In genomic region chr16:56643080-56643778, GRCh38 we compare ENCODE assay signal across 8 cellular contexts. TPM values are rescaled to one million over a fixed set of nuclear protein-coding genes. Genes with fewer than 3 reads are reported as not detected.
DNase-seq lines count a peak whose midpoint lies in the region; ATAC-seq, FAIRE-seq and TF ChIP-seq lines count a peak whose summit lies in the region.

No MANE protein-coding gene starts in this region.

- intact Hi-C loops in ovary (cut with DNase I): no loop called here

- TF ChIP-seq CTCF in NB4 (IDR thresholded peaks at IDR 0.05; ENCODE audit: low read depth, low read length) (peak; percentile 32), fibroblast of villous mesenchyme (IDR thresholded peaks at IDR 0.05; ENCODE audit: insufficient read depth, low read depth, low read length) (peak; percentile 55), ovary (IDR thresholded peaks at IDR 0.05) (peak in 2 of 3 donors; percentile 23 to 26), tibial nerve (IDR thresholded peaks at IDR 0.05) (peak in 4 of 5 experiments; percentile 30 to 55 (median 42))

- 2 to 5% (median 4%) methylated on average over 29 to 42 of the region's 42 CpGs for WGBS in ovary, 3 donors
- WGBS in tibial nerve, 2 donors: 12 to 16% methylated on average over 16 to 42 of the region's 42 CpGs

- no peak overlapping the region for H3K4me3 ChIP-seq in NB4 (ENCODE audit: low read depth, low read length)
- peak overlapping the region; percentile 32 for H3K4me3 ChIP-seq in fibroblast of villous mesenchyme (ENCODE audit: low read depth, low read length)
- H3K4me3 ChIP-seq in ovary: peak overlapping the region; percentile 2
- peak overlapping the region; percentile 8 to 41 (median 27) for H3K4me3 ChIP-seq in tibial nerve

- H3K27ac ChIP-seq in ovary (no peak overlapping the region), tibial nerve (peak overlapping the region in 3 of 4 donors; percentile 12 to 45 (median 14))

- no peak for FAIRE-seq in H54 (lab: Jason Lieb, UNC)

- ATAC-seq in GM19351 (IDR thresholded peaks at IDR 0.05; ENCODE audit: unreplicated experiment): peak; percentile 89

- DNase-seq in NB4 (ENCODE audit: low read depth) (peak; percentile 78), fibroblast of villous mesenchyme (ENCODE audit: low read depth) (peak; percentile 70), ovary (peak in 3 of 5 donors; percentile 51 to 73 (median 57)), tibial nerve (ENCODE audit: low spot score in 2 of 2) (peak; percentile 19 to 41), H54 (ENCODE audit: insufficient read length, low spot score) (no peak), NCI-H1092 (lab: John Stamatoyannopoulos, UW) (no peak)
- peak; percentile 84 to 88 for DNase-seq in activated T-cell treated with anti-CD3 and anti-CD28 coated beads, Interleukin-2, amount 50 U/mL, for 48 hours

- TF ChIP-seq EP300 in ovary (IDR thresholded peaks at IDR 0.05) (peak; percentile 82), tibial nerve (IDR thresholded peaks at IDR 0.05) (peak; percentile 38 to 47)

- H3K9me3 ChIP-seq in ovary: no peaks in the 10 kb centered on the region
- no peaks in the 10 kb centered on the region for H3K9me3 ChIP-seq in tibial nerve

- H3K27me3 ChIP-seq in ovary: no peaks in the 10 kb centered on the region
- H3K27me3 ChIP-seq in tibial nerve: peaks cover 0 to 33% of the 10 kb centered on the region in 2 donors

- TF ChIP-seq POLR2A in NB4 (IDR thresholded peaks at IDR 0.05; ENCODE audit: extremely low read depth, insufficient read length) (no peak), ovary (IDR thresholded peaks at IDR 0.05) (no peak), tibial nerve (IDR thresholded peaks at IDR 0.05) (no peak), H54 (IDR thresholded peaks at IDR 0.05; ENCODE audit: low read depth, low read length) (no peak)

- peaks cover 6% of the 10 kb centered on the region for H3K4me1 ChIP-seq in ovary (ENCODE audit: insufficient read depth)
- peaks cover 0 to 27% (median 18%) of the 10 kb centered on the region in 4 donors for H3K4me1 ChIP-seq in tibial nerve

- H3K36me3 ChIP-seq in ovary (no peaks in the 10 kb centered on the region), tibial nerve (no peaks in the 10 kb centered on the region)

RNA-seq across cellular contexts. Expression of gene MT1A, which starts 4.8 kb away (rescaled TPM):
- total RNA-seq in fibroblast of villous mesenchyme: 1.3 and 1.9 TPM in 2 replicates
- 10 to 100 TPM in 2 of 7 donors, 1 to 10 TPM in 4, not detected in 1; 1.3 to 61.0 (median 7.4) TPM for total RNA-seq in ovary
- 10 to 100 TPM in 1 of 2 donors, 1 to 10 TPM in 1; 1.3 to 13.8 TPM for polyA plus RNA-seq in ovary
- 100 to 1,000 TPM in 1 of 4 donors, 10 to 100 TPM in 2, not detected in 1; 18.8 to 365 (median 93.3) TPM for total RNA-seq in tibial nerve

RNA-seq across cellular contexts. Expression of gene MT1B, which starts 8.5 kb away (rescaled TPM):
- total RNA-seq in fibroblast of villous mesenchyme: not detected in 2 replicates
- not detected for total RNA-seq in ovary
- not detected for polyA plus RNA-seq in ovary
- not detected for total RNA-seq in tibial nerve

RNA-seq across cellular contexts. Expression of gene MT1M, which starts 10.8 kb away (rescaled TPM):
- 1.3 TPM in 1 of 2 replicates, not detected in the other for total RNA-seq in fibroblast of villous mesenchyme
- 10 to 100 TPM in 2 of 7 donors, 1 to 10 TPM in 4, under 1 TPM in 1; 0.66 to 23.2 (median 7.4) TPM for total RNA-seq in ovary
- polyA plus RNA-seq in ovary: 1 to 10 TPM; 1.4 to 7.9 TPM
- total RNA-seq in tibial nerve: 100 to 1,000 TPM in 1 of 4 donors, 10 to 100 TPM in 3; 38.5 to 103 (median 53.2) TPM

RNA-seq across cellular contexts. Expression of gene MT1F, which starts 14.5 kb away (rescaled TPM):
- total RNA-seq in fibroblast of villous mesenchyme (not detected in 2 replicates), ovary (10 to 100 TPM in 1 of 7 donors, 1 to 10 TPM in 4, under 1 TPM in 1, not detected in 1; 0.73 to 76.3 (median 2.6) TPM), tibial nerve (10 to 100 TPM in 2 of 4 donors, 1 to 10 TPM in 2; 3.0 to 34.3 (median 11.3) TPM)
- 1 to 10 TPM; 3.6 to 4.6 TPM for polyA plus RNA-seq in ovary

RNA-seq across cellular contexts. Expression of gene MT1E, which starts 17.6 kb away (rescaled TPM):
- total RNA-seq in fibroblast of villous mesenchyme: 21.6 and 108 TPM in 2 replicates
- 100 to 1,000 TPM in 3 of 7 donors, 10 to 100 TPM in 4; 16.1 to 867 (median 65.3) TPM for total RNA-seq in ovary
- polyA plus RNA-seq in ovary: 10 to 100 TPM; 65.1 to 93.4 TPM
- total RNA-seq in tibial nerve: 1,000 to 10,000 TPM in 1 of 4 donors, 100 to 1,000 TPM in 3; 229 to 1,068 (median 290) TPM

Comparison
In these comparisons a context has a peak if more than half of its experiments do, and no peak if none do; other contexts are left out.
1. DNase-seq: peak in NB4 (single experiment), activated T-cell treated with anti-CD3 and anti-CD28 coated beads, Interleukin-2, amount 50 U/mL, for 48 hours (2 of 2), fibroblast of villous mesenchyme (single experiment), ovary (3 of 5) and tibial nerve (2 of 2); none in H54 (single experiment) and NCI-H1092 (single experiment).
2. H3K27ac ChIP-seq: peak in tibial nerve (3 of 4); none in ovary (0 of 2).
3. Peak in every context shown above with its lines, with median percentiles within 50 percentile points of each other: CTCF ChIP-seq.